1 cellular context compared by ENCODE assay signal in genomic region chr16:1983544-1984346, GRCh38.
TF ChIP-seq lines count a peak whose summit lies in the region.

Gene GFER (plus strand): TSS chr16:1984193. CDS start chr16:1984219, 26 bp downstream.

TF ChIP-seq in HepG2, 621 proteins besides CTCF, POLR2A, EP300 and RAD21 (continued from another document and continues in another):
- TF ChIP-seq THAP9 (CRISPR knock-in tag; IDR thresholded peaks at IDR 0.05; ENCODE audit: borderline replicate concordance), result peak; percentile 73; the same call in 1 of the 2 replicates
- no peak for TF ChIP-seq ZNF432 (CRISPR knock-in tag; IDR thresholded peaks at IDR 0.05; ENCODE audit: borderline replicate concordance)
- TF ChIP-seq ZNF597 (CRISPR knock-in tag; IDR thresholded peaks at IDR 0.05), result no peak
- peak; percentile 35 for TF ChIP-seq MAX (IDR thresholded peaks at IDR 0.05)
- 0 out of 2 replicates have a peak, but pooled peaks have one; percentile 25 for TF ChIP-seq MLXIP (CRISPR knock-in tag; IDR thresholded peaks at IDR 0.05; ENCODE audit: borderline replicate concordance)
- TF ChIP-seq ZNF205 (CRISPR knock-in tag; IDR thresholded peaks at IDR 0.05), result no peak
- no peak for TF ChIP-seq HDAC6 (IDR thresholded peaks at IDR 0.05; ENCODE audit: low read depth, low read length)
- TF ChIP-seq DZIP1 (CRISPR knock-in tag; IDR thresholded peaks at IDR 0.05), result peak; percentile 36; the same call in 1 of the 2 replicates
- TF ChIP-seq ATAD3A (CRISPR knock-in tag; IDR thresholded peaks at IDR 0.05), result no peak
- 0 out of 2 replicates have a peak, but pooled peaks have one; percentile 27 for TF ChIP-seq ZNF460 (CRISPR knock-in tag; IDR thresholded peaks at IDR 0.05; ENCODE audit: borderline replicate concordance)
- no peak for TF ChIP-seq FLYWCH1 (CRISPR knock-in tag; IDR thresholded peaks at IDR 0.05)
- peak; percentile 90; the same call in 1 of the 2 replicates for TF ChIP-seq ZNF414 (CRISPR knock-in tag; IDR thresholded peaks at IDR 0.05)
- no peak for TF ChIP-seq ISX (CRISPR knock-in tag; conservative IDR thresholded peaks at IDR 0.05)
- TF ChIP-seq RARG (CRISPR knock-in tag; IDR thresholded peaks at IDR 0.05; ENCODE audit: low read depth), result no peak
- peak; percentile 54 for TF ChIP-seq ZNF563 (CRISPR knock-in tag; IDR thresholded peaks at IDR 0.05)
- TF ChIP-seq IRX3 (CRISPR knock-in tag; IDR thresholded peaks at IDR 0.05; ENCODE audit: borderline replicate concordance, low read depth), result 0 out of 2 replicates have a peak, but pooled peaks have one; percentile 27
- no peak for TF ChIP-seq SMAD9 (CRISPR knock-in tag; IDR thresholded peaks at IDR 0.05)
- TF ChIP-seq ZNF816 (CRISPR knock-in tag; IDR thresholded peaks at IDR 0.05; ENCODE audit: borderline replicate concordance), result peak; percentile 45
- no peak for TF ChIP-seq SNAPC4 (CRISPR knock-in tag; IDR thresholded peaks at IDR 0.05)
- TF ChIP-seq ZNF207 (IDR thresholded peaks at IDR 0.05; ENCODE audit: borderline replicate concordance), result no peak
- TF ChIP-seq CENPT (CRISPR knock-in tag; IDR thresholded peaks at IDR 0.05; ENCODE audit: low read depth), result 0 out of 2 replicates have a peak, but pooled peaks have one; percentile 35
- TF ChIP-seq NR2C2 (CRISPR knock-in tag; IDR thresholded peaks at IDR 0.05; ENCODE audit: borderline replicate concordance), result peak; percentile 94
- no peak for TF ChIP-seq RNF219 (CRISPR knock-in tag; IDR thresholded peaks at IDR 0.05)
- TF ChIP-seq ZNF891 (CRISPR knock-in tag; IDR thresholded peaks at IDR 0.05), result peak; percentile 12; the same call in 1 of the 2 replicates
- TF ChIP-seq RARA (CRISPR knock-in tag; IDR thresholded peaks at IDR 0.05), result peak; percentile 55
- TF ChIP-seq KLF6 (CRISPR knock-in tag; IDR thresholded peaks at IDR 0.05), result peak; percentile 80
- peak; percentile 9; the same call in 1 of the 2 replicates for TF ChIP-seq ARID5B (CRISPR knock-in tag; IDR thresholded peaks at IDR 0.05)
- peak; percentile 32; the same call in 1 of the 2 replicates for TF ChIP-seq ZNF276 (CRISPR knock-in tag; IDR thresholded peaks at IDR 0.05; ENCODE audit: low read depth)
